Comparison of ENCODE assay signal across 1 cellular context in genomic region chr1:205774277-205775014, GRCh38.
TF ChIP-seq lines count a peak whose summit lies in the region.

No MANE protein-coding gene starts in this region.

TF ChIP-seq in GM12878, 131 proteins besides CTCF, POLR2A, EP300 and RAD21 (continued from another document):
- no peak for TF ChIP-seq ZBTB4 (CRISPR knock-in tag; IDR thresholded peaks at IDR 0.05)
- TF ChIP-seq JUND (IDR thresholded peaks at IDR 0.05; ENCODE audit: low read depth, low read length) = no peak
- TF ChIP-seq IRF4 (IDR thresholded peaks at IDR 0.05; ENCODE audit: low read depth, low read length) = 0 out of 2 replicates have a peak, but pooled peaks have one; percentile 16
- TF ChIP-seq MLLT1 (IDR thresholded peaks at IDR 0.05) = no peak
- TF ChIP-seq ZBED1 (IDR thresholded peaks at IDR 0.05; ENCODE audit: borderline replicate concordance) = no peak
- no peak for TF ChIP-seq REST (IDR thresholded peaks at IDR 0.05; ENCODE audit: low read depth, low read length)
- TF ChIP-seq PAX5 (IDR thresholded peaks at IDR 0.05; ENCODE audit: borderline replicate concordance, low read depth, low read length) = peak; percentile 89
- TF ChIP-seq ZSCAN29 (IDR thresholded peaks at IDR 0.05) = no peak
- TF ChIP-seq HDAC2 (IDR thresholded peaks at IDR 0.05) = no peak
- TF ChIP-seq NRF1 (conservative IDR thresholded peaks at IDR 0.05; ENCODE audit: low read depth, low read length) = no peak
- TF ChIP-seq IKZF1 (conservative IDR thresholded peaks at IDR 0.05) = peak; percentile 81
- no peak for TF ChIP-seq EGR1 (IDR thresholded peaks at IDR 0.05; ENCODE audit: borderline replicate concordance in 1 of 2, low read depth in 2 of 2, low read length in 2 of 2)
- no peak for TF ChIP-seq KDM1A (IDR thresholded peaks at IDR 0.05; ENCODE audit: borderline replicate concordance)
- no peak for TF ChIP-seq IRF3 (IDR thresholded peaks at IDR 0.05)
- 0 out of 2 replicates have a peak, but pooled peaks have one; percentile 21 for TF ChIP-seq GATAD2B (conservative IDR thresholded peaks at IDR 0.05; ENCODE audit: low read depth)
- TF ChIP-seq SIX5 (IDR thresholded peaks at IDR 0.05; ENCODE audit: low read depth, low read length, severe bottlenecking) = no peak
- no peak for TF ChIP-seq ZNF687 (IDR thresholded peaks at IDR 0.05)
- peak; percentile 84 for TF ChIP-seq RUNX3 (IDR thresholded peaks at IDR 0.05; ENCODE audit: low read length)
- TF ChIP-seq CUX1 (IDR thresholded peaks at IDR 0.05; ENCODE audit: insufficient replicate concordance, low read depth, low read length) = no peak
- TF ChIP-seq RELB (IDR thresholded peaks at IDR 0.05; ENCODE audit: low read depth) = peak; percentile 5; the same call in 1 of the 2 replicates
- TF ChIP-seq POLR2AphosphoS5 (IDR thresholded peaks at IDR 0.05; ENCODE audit: low read length) = peak; percentile 52; the same call in 1 of the 2 replicates
- TF ChIP-seq ZNF207 (IDR thresholded peaks at IDR 0.05; ENCODE audit: borderline replicate concordance) = no peak
- TF ChIP-seq BACH1 (IDR thresholded peaks at IDR 0.05; ENCODE audit: borderline replicate concordance) = peak; percentile 49; the same call in 1 of the 2 replicates
- TF ChIP-seq DPF2 (IDR thresholded peaks at IDR 0.05) = no peak
- TF ChIP-seq TCF12 (IDR thresholded peaks at IDR 0.05; ENCODE audit: low read depth, low read length) = no peak
